In the genomic region with DNA sequence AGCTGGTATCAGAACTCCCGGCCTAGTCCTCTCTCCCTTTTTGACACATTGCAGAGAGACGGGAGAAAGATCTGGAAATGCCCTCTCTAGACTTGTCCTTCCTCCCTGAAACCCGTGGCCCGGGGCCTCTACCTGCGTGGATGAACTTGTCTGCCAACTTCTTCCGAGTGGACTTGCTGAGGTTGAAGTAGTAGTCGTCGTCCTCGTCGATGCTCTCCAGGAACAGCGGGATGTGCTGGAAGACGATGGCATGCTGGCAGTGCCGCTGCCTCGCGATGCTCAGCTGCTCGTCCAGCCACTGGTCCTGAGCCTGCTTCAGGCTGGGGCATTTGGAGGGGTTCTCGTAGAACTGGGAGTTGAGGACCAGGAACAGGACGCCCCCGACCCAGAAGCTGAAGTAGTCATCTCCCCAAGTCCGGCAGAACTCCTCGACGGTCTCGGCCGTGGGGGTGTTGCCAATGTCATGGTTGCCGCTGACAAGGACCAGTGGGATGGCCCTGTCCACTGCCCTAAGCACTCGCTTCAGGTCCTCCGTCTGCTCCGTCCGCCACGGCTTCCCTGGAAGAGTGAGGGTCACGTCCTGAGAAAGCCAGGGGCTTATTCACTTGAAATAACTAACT, we compare ENCODE assay signal across 22 cellular contexts.
"Had no signal": no experiment of that assay in that cellular context is flagged by ENCODE, and none has a peak within 500 bp of the region (broad histone marks: within the 10 kb centered on the region; RNA-seq: fewer than 3 reads in every experiment).

No MANE protein-coding gene starts in this region.

- H3K27me3 Mint-ChIP-seq: naive thymus-derived CD4-positive, alpha-beta T cell; natural killer cell treated with Interleukin-12 subunit alpha and Interleukin-12 subunit beta and Interleukin-15 and Interleukin-18, amount 100 ng/mL, for 72 hours; stimulated activated naive B cell treated with anti-CD40 and anti-IgM and Interleukin-4, amounts not matched to agents 10 μg/mL and 1 μg/mL and 100 μg/mL, for 72 hours; stimulated activated naive CD8-positive, alpha-beta T cell treated with anti-CD3 and anti-CD28 coated beads, Interleukin-15, Interleukin-2, amounts not matched to agents 100 ng/mL and 50 ng/mL, for 24 hours; type B pancreatic cell had no signal

- H3K36me3 Mint-ChIP-seq: natural killer cell treated with Interleukin-12 subunit alpha and Interleukin-12 subunit beta and Interleukin-15 and Interleukin-18, amount 100 ng/mL, for 72 hours had no signal

- H3K4me3 Mint-ChIP-seq: natural killer cell treated with Interleukin-12 subunit alpha and Interleukin-12 subunit beta and Interleukin-15 and Interleukin-18, amount 100 ng/mL, for 72 hours; stimulated activated naive B cell treated with anti-CD40 and anti-IgM and Interleukin-4, amounts not matched to agents 10 μg/mL and 1 μg/mL and 100 μg/mL, for 72 hours; stimulated activated naive CD8-positive, alpha-beta T cell treated with anti-CD3 and anti-CD28 coated beads, Interleukin-15, Interleukin-2, amounts not matched to agents 100 ng/mL and 50 ng/mL, for 24 hours; type B pancreatic cell had no signal

- H3K9me3 Mint-ChIP-seq: natural killer cell treated with Interleukin-12 subunit alpha and Interleukin-12 subunit beta and Interleukin-15 and Interleukin-18, amount 100 ng/mL, for 72 hours; stimulated activated naive B cell treated with anti-CD40 and anti-IgM and Interleukin-4, amounts not matched to agents 10 μg/mL and 1 μg/mL and 100 μg/mL, for 72 hours; stimulated activated naive CD8-positive, alpha-beta T cell treated with anti-CD3 and anti-CD28 coated beads, Interleukin-15, Interleukin-2, amounts not matched to agents 100 ng/mL and 50 ng/mL, for 24 hours; type B pancreatic cell had no signal

- ATAC-seq: heart right ventricle; mucosa of descending colon; naive thymus-derived CD4-positive, alpha-beta T cell; natural killer cell treated with Interleukin-12 subunit alpha and Interleukin-12 subunit beta and Interleukin-15 and Interleukin-18, amount 100 ng/mL, for 72 hours; pancreas; right cardiac atrium; stimulated activated naive B cell treated with anti-CD40 and anti-IgM and Interleukin-4, amounts not matched to agents 10 μg/mL and 1 μg/mL and 100 μg/mL, for 72 hours had no signal

- H3K27ac Mint-ChIP-seq: naive thymus-derived CD4-positive, alpha-beta T cell; natural killer cell treated with Interleukin-12 subunit alpha and Interleukin-12 subunit beta and Interleukin-15 and Interleukin-18, amount 100 ng/mL, for 72 hours; stimulated activated naive B cell treated with anti-CD40 and anti-IgM and Interleukin-4, amounts not matched to agents 10 μg/mL and 1 μg/mL and 100 μg/mL, for 72 hours; stimulated activated naive CD8-positive, alpha-beta T cell treated with anti-CD3 and anti-CD28 coated beads, Interleukin-15, Interleukin-2, amounts not matched to agents 100 ng/mL and 50 ng/mL, for 24 hours; type B pancreatic cell had no signal

- H3K4me1 Mint-ChIP-seq: stimulated activated naive B cell treated with anti-CD40 and anti-IgM and Interleukin-4, amounts not matched to agents 10 μg/mL and 1 μg/mL and 100 μg/mL, for 72 hours had no signal

- DNase-seq: heart right ventricle; islet precursor cell; left ventricle myocardium inferior; mesendoderm; midbrain; mucosa of descending colon; naive thymus-derived CD4-positive, alpha-beta T cell; nucleus accumbens; posterior cingulate gyrus; retina; right cardiac atrium; stimulated activated CD4-positive, alpha-beta T cell treated with anti-CD3 and anti-CD28 coated beads, Interleukin-12 subunit alpha, Interleukin-12 subunit beta, amount 100 ng/mL, for 4 hours; stimulated activated CD4-positive, alpha-beta T cell treated with anti-CD3 and anti-CD28 coated beads, Interleukin-15, amount 100 ng/mL, for 24 hours; stimulated activated CD4-positive, alpha-beta T cell treated with anti-CD3 and anti-CD28 coated beads, Interleukin-2, amount 100 ng/mL, for 24 hours; stimulated activated CD4-positive, alpha-beta T cell treated with anti-CD3 and anti-CD28 coated beads, Interleukin-4, amount 100 ng/mL, for 1 hour; stimulated activated naive B cell treated with anti-CD40 and anti-IgM and Interleukin-4, amounts not matched to agents 10 μg/mL and 1 μg/mL and 100 μg/mL, for 72 hours; tibial artery; uterus had no signal
